ENCODE assay signal across 11 cellular contexts in the genomic region with DNA sequence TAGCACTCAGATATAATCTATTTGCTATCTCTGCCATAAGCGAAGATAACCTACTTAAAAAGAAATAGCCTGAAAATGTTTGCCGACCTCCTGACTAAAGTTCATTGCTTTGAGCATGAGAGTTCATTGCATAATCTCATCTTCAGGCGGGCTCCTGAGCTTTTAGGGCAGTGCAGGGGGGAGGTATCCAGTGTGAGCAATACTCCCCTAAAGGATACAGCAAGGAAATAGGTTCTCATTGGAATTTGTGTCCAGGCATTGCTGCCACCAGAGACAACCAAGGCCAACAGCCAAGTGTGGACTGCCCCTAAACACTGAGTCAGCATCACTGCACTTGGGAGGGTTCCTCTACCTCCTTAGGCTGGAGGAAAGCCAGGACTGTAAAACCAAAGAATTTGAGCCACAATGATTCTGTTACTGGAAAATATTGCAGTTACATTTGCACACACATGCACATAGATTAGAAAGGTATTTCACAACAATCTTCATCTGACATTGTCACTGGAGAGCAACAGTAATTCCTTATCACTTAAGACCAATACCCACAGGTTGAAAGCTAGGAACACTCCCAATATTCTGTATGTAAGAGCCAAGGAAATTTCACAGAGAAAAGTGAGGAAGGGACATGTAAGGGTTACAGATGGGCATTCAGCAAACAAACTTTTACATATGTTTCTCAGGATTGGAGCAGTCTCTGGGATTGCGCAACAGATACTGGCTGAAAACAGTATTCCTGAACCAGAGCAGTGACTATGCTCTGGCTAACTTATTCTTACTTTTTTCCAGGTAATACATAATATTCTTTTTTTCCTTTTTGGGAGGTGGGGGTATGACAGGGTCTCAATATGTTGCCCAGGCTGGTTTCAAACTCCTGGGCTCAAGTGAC.
DNase-seq lines count a peak whose midpoint lies in the region; ATAC-seq and TF ChIP-seq lines count a peak whose summit lies in the region.
"Had no signal": no experiment of that assay in that cellular context is flagged by ENCODE, and none has a peak within 500 bp of the region (broad histone marks: within the 10 kb centered on the region; RNA-seq: fewer than 3 reads in every experiment).

No MANE protein-coding gene starts in this region.

- no peaks in the 10 kb centered on the region for H3K27me3 ChIP-seq in ovary

- no peaks in the 10 kb centered on the region for H3K9me3 ChIP-seq in ovary

- no peak for TF ChIP-seq POLR2A in ovary (IDR thresholded peaks at IDR 0.05)

- H3K36me3 ChIP-seq in ovary = no peaks in the 10 kb centered on the region

- CTCF ChIA-PET in RWPE1 (lab: Yijun Ruan, JAX) = interaction anchor here (0.7 kb wide), 1 partner anchor 11 kb away, joined by 4 read pairs; no protein-coding TSS in a partner anchor

- ATAC-seq in HG03442 (IDR thresholded peaks at IDR 0.05; ENCODE audit: unreplicated experiment) (no peak), HG03095 (IDR thresholded peaks at IDR 0.05; ENCODE audit: unreplicated experiment) (no peak)

- no peak for TF ChIP-seq EP300 in ovary (IDR thresholded peaks at IDR 0.05)

- 57 to 70% (median 69%) methylated on average over 4 of the region's 4 CpGs for WGBS in ovary, 3 donors

- POLR2A ChIA-PET in RWPE1 (lab: Yijun Ruan, JAX; ENCODE audit: low non-redundant PET) = no interaction called here

- peaks cover 5% of the 10 kb centered on the region for H3K4me1 ChIP-seq in ovary (ENCODE audit: insufficient read depth)

- H3K27me3 Mint-ChIP-seq in activated CD4-positive, alpha-beta T cell treated with anti-CD3 and anti-CD28 coated beads, Interleukin-2, amount 10 ng/mL, durations not matched to agents 24 days and 14 days = no peaks in the 10 kb centered on the region

- TF ChIP-seq CTCF in RWPE1 (conservative IDR thresholded peaks at IDR 0.05; ENCODE audit: low read depth) (no peak), ovary (IDR thresholded peaks at IDR 0.05) (no peak)

- H3K4me1 Mint-ChIP-seq in activated CD4-positive, alpha-beta T cell treated with anti-CD3 and anti-CD28 coated beads, Interleukin-2, amount 10 ng/mL, durations not matched to agents 24 days and 14 days = no peaks in the 10 kb centered on the region
- H3K4me1 Mint-ChIP-seq: immature natural killer cell had no signal

- DNase-seq in GM03348 (ENCODE audit: low spot score) (peak; percentile 84), RWPE1 (ENCODE audit: low spot score) (peak; percentile 67), fibroblast of peridontal ligament (ENCODE audit: extremely low read depth) (peak; percentile 97), ovary (peak in 3 of 5 donors; percentile 20 to 36 (median 23))
- no peak for DNase-seq in activated CD4-positive, alpha-beta T cell treated with anti-CD3 and anti-CD28 coated beads, Interleukin-2, amount 10 ng/mL, durations not matched to agents 24 days and 14 days
- DNase-seq in activated naive CD4-positive, alpha-beta T cell (lab: John Stamatoyannopoulos, UW) = no peak
- DNase-seq: immature natural killer cell; NCI-H524 treated with DMSO at 0.1 percent for 48 hours; stimulated activated CD4-positive, alpha-beta T cell treated with anti-CD3 and anti-CD28 coated beads, Interleukin-2, amount 100 ng/mL, for 24 hours had no signal

- H3K4me3 ChIP-seq in ovary = no peak overlapping the region

- intact Hi-C loops in ovary (cut with DNase I) = no loop called here
- intact Hi-C loops in activated CD4-positive, alpha-beta T cell treated with anti-CD3 and anti-CD28 coated beads, Interleukin-2, amount 10 ng/mL, durations not matched to agents 24 days and 14 days (cut with micrococcal nuclease) = no loop called here

- H3K27ac ChIP-seq in RWPE1 (peak overlapping the region; percentile 52), ovary (no peak overlapping the region)

- no peak overlapping the region for H3K27ac Mint-ChIP-seq in activated CD4-positive, alpha-beta T cell treated with anti-CD3 and anti-CD28 coated beads, Interleukin-2, amount 10 ng/mL, durations not matched to agents 24 days and 14 days
- H3K27ac Mint-ChIP-seq: immature natural killer cell had no signal

- H3K36me3 Mint-ChIP-seq in activated CD4-positive, alpha-beta T cell treated with anti-CD3 and anti-CD28 coated beads, Interleukin-2, amount 10 ng/mL, durations not matched to agents 24 days and 14 days (ENCODE audit: low read depth) = no peaks in the 10 kb centered on the region
- H3K36me3 Mint-ChIP-seq: immature natural killer cell had no signal

- H3K9me3 Mint-ChIP-seq in activated CD4-positive, alpha-beta T cell treated with anti-CD3 and anti-CD28 coated beads, Interleukin-2, amount 10 ng/mL, durations not matched to agents 24 days and 14 days = no peaks in the 10 kb centered on the region
- H3K9me3 Mint-ChIP-seq: immature natural killer cell had no signal

- H3K4me3 Mint-ChIP-seq in activated CD4-positive, alpha-beta T cell treated with anti-CD3 and anti-CD28 coated beads, Interleukin-2, amount 10 ng/mL, durations not matched to agents 24 days and 14 days = no peak overlapping the region
- H3K4me3 Mint-ChIP-seq: immature natural killer cell had no signal

Comparison
In these comparisons a context has a peak if more than half of its experiments do, and no peak if none do; other contexts are left out.
1. DNase-seq: peak in GM03348 (single experiment), RWPE1 (single experiment), fibroblast of peridontal ligament (single experiment) and ovary (3 of 5); none in activated CD4-positive, alpha-beta T cell treated with anti-CD3 and anti-CD28 coated beads, Interleukin-2, amount 10 ng/mL, durations not matched to agents 24 days and 14 days (single experiment) and activated naive CD4-positive, alpha-beta T cell (0 of 4).